ENCODE assay signal across 1 cellular context in genomic region chr7:142002179-142002578, GRCh38.
TF ChIP-seq lines count a peak whose summit lies in the region.

No MANE protein-coding gene starts in this region.

TF ChIP-seq in A549, 52 proteins besides CTCF, POLR2A, EP300 and RAD21:
- TF ChIP-seq HES2 (IDR thresholded peaks at IDR 0.05) (no peak), CBX8 (IDR thresholded peaks at IDR 0.05) (no peak), BHLHE40 (IDR thresholded peaks at IDR 0.05; ENCODE audit: low read depth, low read length) (no peak), NR3C1 (IDR thresholded peaks at IDR 0.05) (no peak), NPAS2 (CRISPR knock-in tag; IDR thresholded peaks at IDR 0.05; ENCODE audit: borderline replicate concordance) (no peak), ESRRA (IDR thresholded peaks at IDR 0.05; ENCODE audit: borderline replicate concordance, low read length) (no peak), KDM1A (IDR thresholded peaks at IDR 0.05; ENCODE audit: low read depth) (no peak), TP53 (CRISPR knock-in tag; IDR thresholded peaks at IDR 0.05) (no peak), PHF8 (IDR thresholded peaks at IDR 0.05; ENCODE audit: borderline replicate concordance, low read depth) (no peak), EHMT2 (IDR thresholded peaks at IDR 0.05; ENCODE audit: low read depth) (no peak), CHD2 (IDR thresholded peaks at IDR 0.05; ENCODE audit: low read length, partially characterized antibody) (no peak), FOSB (CRISPR knock-in tag; IDR thresholded peaks at IDR 0.05) (no peak), ATOH8 (CRISPR knock-in tag; IDR thresholded peaks at IDR 0.05; ENCODE audit: low read depth) (no peak), HDAC2 (IDR thresholded peaks at IDR 0.05) (no peak), E2F6 (IDR thresholded peaks at IDR 0.05; ENCODE audit: borderline replicate concordance, low read depth) (no peak), USF2 (IDR thresholded peaks at IDR 0.05) (no peak), CBX2 (IDR thresholded peaks at IDR 0.05; ENCODE audit: borderline replicate concordance, low read depth) (no peak), RCOR1 (IDR thresholded peaks at IDR 0.05; ENCODE audit: low read depth, low read length) (no peak), RFX5 (IDR thresholded peaks at IDR 0.05) (no peak)
